In the genomic region with DNA sequence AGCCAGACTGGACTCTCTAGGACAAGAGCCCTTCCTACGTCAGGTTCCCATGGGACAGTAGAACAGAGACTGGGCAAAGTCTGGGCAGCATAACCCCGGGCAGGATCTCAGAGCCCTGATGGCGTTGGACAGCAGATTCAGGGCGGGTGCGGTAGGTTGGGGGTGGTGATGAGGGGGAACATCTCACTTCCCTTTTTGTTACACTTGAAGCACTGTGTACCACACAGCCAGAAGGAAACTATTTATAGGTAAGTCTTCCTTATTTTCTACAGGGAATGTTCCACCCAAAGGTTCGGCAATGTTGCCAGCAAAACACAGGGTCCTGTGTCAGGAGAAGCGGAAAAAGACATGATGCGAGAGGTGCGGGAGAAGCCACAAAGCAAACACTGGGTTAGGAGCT, we compare ENCODE assay signal across 13 cellular contexts. TPM values are rescaled to one million over a fixed set of nuclear protein-coding genes. Genes with fewer than 3 reads are reported as not detected.
A peak's percentile ranks its signal among the peaks of the same experiment; 100 is the strongest.
DNase-seq lines count a peak whose midpoint lies in the region; ATAC-seq and TF ChIP-seq lines count a peak whose summit lies in the region.
"Had no signal": no experiment of that assay in that cellular context is flagged by ENCODE, and none has a peak within 500 bp of the region (broad histone marks: within the 10 kb centered on the region; RNA-seq: fewer than 3 reads in every experiment).

No MANE protein-coding gene starts in this region.

- H3K4me2 ChIP-seq in DOHH2 (ENCODE audit: low read length), result peak overlapping the region; percentile 86

- DNase-seq in esophagus muscularis mucosa (ENCODE audit: extremely low spot score) (no peak), NCI-H2227 (lab: John Stamatoyannopoulos, UW; ENCODE audit: unreplicated experiment) (no peak), BE2C (no peak)
- DNase-seq in stimulated activated naive CD8-positive, alpha-beta T cell treated with anti-CD3 and anti-CD28 coated beads, Interleukin-15, amount 100 ng/mL, for 72 hours, result no peak
- no peak for DNase-seq in activated effector memory CD4-positive, alpha-beta T cell treated with Interleukin-2 at 50 U/mL for 16 hours
- DNase-seq: activated CD8-positive, alpha-beta memory T cell treated with anti-CD3 and anti-CD28 coated beads, Interleukin-2, amount 50 U/mL, for 4 hours; dermis blood vessel endothelial cell; immature natural killer cell; SHP77; upper lobe of left lung had no signal

- H3K4me3 ChIP-seq in DOHH2 (ENCODE audit: low read length), result peak overlapping the region; percentile 60
- H3K4me3 ChIP-seq in esophagus muscularis mucosa, result no peak overlapping the region
- no peak overlapping the region for H3K4me3 ChIP-seq in BE2C (ENCODE audit: low read depth, low read length)
- H3K4me3 ChIP-seq: upper lobe of left lung had no signal

- H4K20me1 ChIP-seq in DOHH2 (ENCODE audit: control insufficient read depth, insufficient read depth, low read depth, low read length), result no peaks in the 10 kb centered on the region

- peak; percentile 48 for ATAC-seq in GM21423 (IDR thresholded peaks at IDR 0.05; ENCODE audit: unreplicated experiment)
- peak; percentile 44 for ATAC-seq in HG03457 (IDR thresholded peaks at IDR 0.05; ENCODE audit: unreplicated experiment)
- no peak for ATAC-seq in stimulated activated naive CD8-positive, alpha-beta T cell treated with anti-CD3 and anti-CD28 coated beads, Interleukin-15, amount 100 ng/mL, for 72 hours

- no peak overlapping the region for H3K4me3 Mint-ChIP-seq in stimulated activated naive CD8-positive, alpha-beta T cell treated with anti-CD3 and anti-CD28 coated beads, Interleukin-15, amount 100 ng/mL, for 72 hours

- TF ChIP-seq POLR2A in esophagus muscularis mucosa (IDR thresholded peaks at IDR 0.05; ENCODE audit: low read depth), result no peak

- no peaks in the 10 kb centered on the region for H3K9me3 ChIP-seq in DOHH2 (ENCODE audit: control insufficient read depth, insufficient read depth, low read length)
- no peaks in the 10 kb centered on the region for H3K9me3 ChIP-seq in esophagus muscularis mucosa
- no peaks in the 10 kb centered on the region for H3K9me3 ChIP-seq in BE2C
- H3K9me3 ChIP-seq: upper lobe of left lung had no signal

- H3K79me2 ChIP-seq in DOHH2 (ENCODE audit: control insufficient read depth, low read length), result 0 out of 2 replicates have a peak, but pooled peaks cover 3% of the 10 kb centered on the region

- peaks cover 47% of the 10 kb centered on the region for H3K4me1 ChIP-seq in DOHH2 (ENCODE audit: control insufficient read depth, low read length)
- peaks cover 14 to 86% (median 75%) of the 10 kb centered on the region in 4 donors for H3K4me1 ChIP-seq in esophagus muscularis mucosa
- peaks cover 5% of the 10 kb centered on the region for H3K4me1 ChIP-seq in BE2C

- TF ChIP-seq CTCF in DOHH2 (IDR thresholded peaks at IDR 0.05; ENCODE audit: low read depth, low read length, poor library complexity, severe bottlenecking), result no peak
- TF ChIP-seq CTCF in esophagus muscularis mucosa (IDR thresholded peaks at IDR 0.05), result no peak
- TF ChIP-seq CTCF in BE2C (IDR thresholded peaks at IDR 0.05; ENCODE audit: low read depth, low read length), result no peak

- H3K36me3 ChIP-seq in DOHH2 (ENCODE audit: control insufficient read depth, low read length), result no peaks in the 10 kb centered on the region
- H3K36me3 ChIP-seq in esophagus muscularis mucosa, result no peaks in the 10 kb centered on the region
- no peaks in the 10 kb centered on the region for H3K36me3 ChIP-seq in BE2C
- H3K36me3 ChIP-seq: upper lobe of left lung had no signal

- H3K27ac ChIP-seq in DOHH2 (ENCODE audit: low read depth, low read length) (peak overlapping the region; percentile 50), esophagus muscularis mucosa (replicated peaks in 1 of 4) (peak overlapping the region; percentile 39 to 94 (median 44))

- H3K9me3 Mint-ChIP-seq in stimulated activated naive CD8-positive, alpha-beta T cell treated with anti-CD3 and anti-CD28 coated beads, Interleukin-15, amount 100 ng/mL, for 72 hours, result no peaks in the 10 kb centered on the region
- H3K9me3 Mint-ChIP-seq: immature natural killer cell had no signal

- no peaks in the 10 kb centered on the region for H3K27me3 Mint-ChIP-seq in stimulated activated naive CD8-positive, alpha-beta T cell treated with anti-CD3 and anti-CD28 coated beads, Interleukin-15, amount 100 ng/mL, for 72 hours

- TF ChIP-seq EP300 in esophagus muscularis mucosa (IDR thresholded peaks at IDR 0.05), result no peak

- H3K9me2 ChIP-seq in DOHH2 (replicated peaks; ENCODE audit: control insufficient read depth, low read length), result no peaks in the 10 kb centered on the region

- intact Hi-C loops in esophagus muscularis mucosa (cut with DNase I), result no loop called here

- H3K27ac Mint-ChIP-seq in stimulated activated naive CD8-positive, alpha-beta T cell treated with anti-CD3 and anti-CD28 coated beads, Interleukin-15, amount 100 ng/mL, for 72 hours, result no peak overlapping the region

- no peaks in the 10 kb centered on the region for H3K27me3 ChIP-seq in DOHH2 (ENCODE audit: control insufficient read depth, low read length)
- no peaks in the 10 kb centered on the region for H3K27me3 ChIP-seq in esophagus muscularis mucosa
- H3K27me3 ChIP-seq in BE2C, result no peaks in the 10 kb centered on the region
- H3K27me3 ChIP-seq: upper lobe of left lung had no signal

- H3F3A ChIP-seq in DOHH2 (ENCODE audit: control insufficient read depth, insufficient read depth), result peaks cover 5% of the 10 kb centered on the region; the same call in 1 of the 2 replicates

- WGBS in esophagus muscularis mucosa, result 67% methylated on average over 9 of the region's 9 CpGs

- peaks cover 39% of the 10 kb centered on the region for H3K4me1 Mint-ChIP-seq in stimulated activated naive CD8-positive, alpha-beta T cell treated with anti-CD3 and anti-CD28 coated beads, Interleukin-15, amount 100 ng/mL, for 72 hours

RNA-seq across cellular contexts. Expression of a gene that starts 54.3 kb away (rescaled TPM):
- total RNA-seq in esophagus muscularis mucosa, result 1,000 to 10,000 TPM in 2 of 4 donors, 100 to 1,000 TPM in 2; 389 to 1,047 (median 786) TPM
- 35.8 TPM for polyA plus RNA-seq in BE2C (2012; ENCODE audit: insufficient read depth, insufficient read length, low read depth)

RNA-seq across cellular contexts. Expression of a gene that starts 56.2 kb away (rescaled TPM):
- not detected for total RNA-seq in esophagus muscularis mucosa
- not detected for polyA plus RNA-seq in BE2C (2012; ENCODE audit: insufficient read depth, insufficient read length, low read depth)
- total RNA-seq: dermis blood vessel endothelial cell had no signal
- polyA plus RNA-seq: immature natural killer cell had no signal
